ENCODE assay signal across 1 cellular context in the genomic region with DNA sequence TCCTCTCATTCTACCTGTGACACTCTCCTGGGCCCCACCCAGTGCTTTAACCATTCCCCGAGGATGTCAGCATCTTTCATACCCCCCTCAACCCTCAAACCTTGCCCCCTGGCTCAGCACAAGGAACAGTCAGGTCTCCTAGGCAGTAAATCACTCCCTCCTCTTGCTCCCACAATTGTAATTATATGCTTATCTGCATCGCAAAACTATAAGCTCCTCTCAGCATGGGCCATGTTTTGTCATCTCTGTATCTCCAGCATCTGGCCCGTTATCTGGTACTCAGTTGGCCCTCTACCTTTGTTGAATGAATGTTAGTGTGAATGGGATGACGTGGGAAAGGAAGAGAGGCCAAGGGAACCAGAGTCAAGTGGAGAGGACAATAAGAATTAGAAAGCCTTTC.
TF ChIP-seq lines count a peak whose summit lies in the region.

No MANE protein-coding gene starts in this region.

TF ChIP-seq in K562, 482 proteins besides CTCF, POLR2A, EP300 and RAD21:
- TF ChIP-seq KAT7 (CRISPR knock-in tag; IDR thresholded peaks at IDR 0.05; ENCODE audit: borderline replicate concordance), result no peak
- no peak for TF ChIP-seq SRSF9 (IDR thresholded peaks at IDR 0.05; ENCODE audit: borderline replicate concordance, low read depth, low read length)
- TF ChIP-seq POLR2AphosphoS5 (IDR thresholded peaks at IDR 0.05; ENCODE audit: control insufficient read depth, insufficient read depth, low read depth, low read length), result no peak
- TF ChIP-seq HNRNPK (IDR thresholded peaks at IDR 0.05; ENCODE audit: low read depth, low read length, poor library complexity, severe bottlenecking), result no peak
- TF ChIP-seq MEIS2 (IDR thresholded peaks at IDR 0.05; ENCODE audit: partially characterized antibody), result peak; percentile 51
- TF ChIP-seq ZNF146 (CRISPR knock-in tag; IDR thresholded peaks at IDR 0.05; ENCODE audit: unreplicated experiment), result no peak
- TF ChIP-seq, protein P1, sequence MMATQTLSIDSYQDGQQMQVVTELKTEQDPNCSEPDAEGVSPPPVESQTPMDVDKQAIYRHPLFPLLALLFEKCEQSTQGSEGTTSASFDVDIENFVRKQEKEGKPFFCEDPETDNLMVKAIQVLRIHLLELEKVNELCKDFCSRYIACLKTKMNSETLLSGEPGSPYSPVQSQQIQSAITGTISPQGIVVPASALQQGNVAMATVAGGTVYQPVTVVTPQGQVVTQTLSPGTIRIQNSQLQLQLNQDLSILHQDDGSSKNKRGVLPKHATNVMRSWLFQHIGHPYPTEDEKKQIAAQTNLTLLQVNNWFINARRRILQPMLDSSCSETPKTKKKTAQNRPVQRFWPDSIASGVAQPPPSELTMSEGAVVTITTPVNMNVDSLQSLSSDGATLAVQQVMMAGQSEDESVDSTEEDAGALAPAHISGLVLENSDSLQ (IDR thresholded peaks at IDR 0.05), result peak; percentile 24; the same call in 1 of the 2 replicates
- TF ChIP-seq, protein P2, sequence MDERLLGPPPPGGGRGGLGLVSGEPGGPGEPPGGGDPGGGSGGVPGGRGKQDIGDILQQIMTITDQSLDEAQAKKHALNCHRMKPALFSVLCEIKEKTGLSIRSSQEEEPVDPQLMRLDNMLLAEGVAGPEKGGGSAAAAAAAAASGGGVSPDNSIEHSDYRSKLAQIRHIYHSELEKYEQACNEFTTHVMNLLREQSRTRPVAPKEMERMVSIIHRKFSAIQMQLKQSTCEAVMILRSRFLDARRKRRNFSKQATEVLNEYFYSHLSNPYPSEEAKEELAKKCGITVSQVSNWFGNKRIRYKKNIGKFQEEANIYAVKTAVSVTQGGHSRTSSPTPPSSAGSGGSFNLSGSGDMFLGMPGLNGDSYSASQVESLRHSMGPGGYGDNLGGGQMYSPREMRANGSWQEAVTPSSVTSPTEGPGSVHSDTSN (CRISPR knock-in tag; IDR thresholded peaks at IDR 0.05; ENCODE audit: low read depth), result no peak
- TF ChIP-seq, protein P2 (tag; conservative IDR thresholded peaks at IDR 0.05; ENCODE audit: low read depth), result 0 out of 2 replicates have a peak, but pooled peaks have one; percentile 20
- no peak for TF ChIP-seq DIDO1 (tag; IDR thresholded peaks at IDR 0.05; ENCODE audit: low read depth)
